In the genomic region with DNA sequence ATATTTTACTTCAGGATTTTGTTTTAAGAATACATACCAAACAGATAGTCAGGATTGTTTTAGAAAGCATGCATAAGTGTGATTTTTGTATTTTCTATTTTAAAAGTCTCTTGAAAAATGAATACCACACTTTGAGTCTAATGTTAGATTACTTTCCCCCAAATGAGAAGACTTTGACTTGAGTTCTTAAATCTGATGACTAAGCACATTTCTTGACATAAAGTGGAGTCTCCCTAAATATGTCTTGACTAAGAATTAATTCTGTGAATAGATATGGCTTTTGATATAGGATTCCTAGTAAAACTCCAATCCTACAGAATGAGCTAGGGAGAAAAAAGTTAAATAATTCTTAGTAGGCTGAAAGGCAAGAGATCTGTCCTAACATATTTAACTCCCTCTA, we compare ENCODE assay signal across 3 cellular contexts.
TF ChIP-seq lines count a peak whose summit lies in the region.

No MANE protein-coding gene starts in this region.

TF ChIP-seq in A549, 52 proteins besides CTCF, POLR2A, EP300 and RAD21:
- TF ChIP-seq POLR2AphosphoS2 (conservative IDR thresholded peaks at IDR 0.05; ENCODE audit: low read length): no peak
- peak; percentile 91 for TF ChIP-seq MAFK (IDR thresholded peaks at IDR 0.05; ENCODE audit: partially characterized antibody)
TF ChIP-seq in A549: peak in this region for 1.

TF ChIP-seq in IMR-90, 13 proteins besides CTCF, POLR2A, EP300 and RAD21:
- TF ChIP-seq MAZ (IDR thresholded peaks at IDR 0.05; ENCODE audit: borderline replicate concordance, low read depth, low read length) (no peak), CHD1 (IDR thresholded peaks at IDR 0.05; ENCODE audit: low read depth, low read length) (no peak), MAFK (IDR thresholded peaks at IDR 0.05; ENCODE audit: low read depth, low read length) (peak; percentile 98)

TF ChIP-seq in H1, 55 proteins besides CTCF, POLR2A, EP300 and RAD21:
- TF ChIP-seq RXRA (IDR thresholded peaks at IDR 0.05; ENCODE audit: insufficient read depth, low read depth, low read length) (no peak), GABPA (IDR thresholded peaks at IDR 0.05; ENCODE audit: borderline replicate concordance, insufficient read depth, low read length) (no peak), MAFK (IDR thresholded peaks at IDR 0.05; ENCODE audit: low read depth, low read length) (peak; percentile 94), KDM1A (IDR thresholded peaks at IDR 0.05; ENCODE audit: borderline replicate concordance, low read length) (no peak), NRF1 (IDR thresholded peaks at IDR 0.05; ENCODE audit: low read depth, low read length) (no peak), JUND (IDR thresholded peaks at IDR 0.05; ENCODE audit: low read length) (no peak)
